1 cellular context compared by ENCODE assay signal in genomic region chr7:143901710-143902587, GRCh38.
TF ChIP-seq lines count a peak whose summit lies in the region.

A gene with protein sequence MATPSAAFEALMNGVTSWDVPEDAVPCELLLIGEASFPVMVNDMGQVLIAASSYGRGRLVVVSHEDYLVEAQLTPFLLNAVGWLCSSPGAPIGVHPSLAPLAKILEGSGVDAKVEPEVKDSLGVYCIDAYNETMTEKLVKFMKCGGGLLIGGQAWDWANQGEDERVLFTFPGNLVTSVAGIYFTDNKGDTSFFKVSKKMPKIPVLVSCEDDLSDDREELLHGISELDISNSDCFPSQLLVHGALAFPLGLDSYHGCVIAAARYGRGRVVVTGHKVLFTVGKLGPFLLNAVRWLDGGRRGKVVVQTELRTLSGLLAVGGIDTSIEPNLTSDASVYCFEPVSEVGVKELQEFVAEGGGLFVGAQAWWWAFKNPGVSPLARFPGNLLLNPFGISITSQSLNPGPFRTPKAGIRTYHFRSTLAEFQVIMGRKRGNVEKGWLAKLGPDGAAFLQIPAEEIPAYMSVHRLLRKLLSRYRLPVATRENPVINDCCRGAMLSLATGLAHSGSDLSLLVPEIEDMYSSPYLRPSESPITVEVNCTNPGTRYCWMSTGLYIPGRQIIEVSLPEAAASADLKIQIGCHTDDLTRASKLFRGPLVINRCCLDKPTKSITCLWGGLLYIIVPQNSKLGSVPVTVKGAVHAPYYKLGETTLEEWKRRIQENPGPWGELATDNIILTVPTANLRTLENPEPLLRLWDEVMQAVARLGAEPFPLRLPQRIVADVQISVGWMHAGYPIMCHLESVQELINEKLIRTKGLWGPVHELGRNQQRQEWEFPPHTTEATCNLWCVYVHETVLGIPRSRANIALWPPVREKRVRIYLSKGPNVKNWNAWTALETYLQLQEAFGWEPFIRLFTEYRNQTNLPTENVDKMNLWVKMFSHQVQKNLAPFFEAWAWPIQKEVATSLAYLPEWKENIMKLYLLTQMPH (minus strand): TSS chr7:143902176. CDS start chr7:143876608, 25,568 bp downstream.

TF ChIP-seq in WTC11, 78 proteins besides CTCF, POLR2A, EP300 and RAD21 (continued from another document and continues in another):
- TF ChIP-seq ZNF532 (CRISPR knock-in tag; IDR thresholded peaks at IDR 0.05; ENCODE audit: borderline replicate concordance) (no peak), ZBTB43 (CRISPR knock-in tag; IDR thresholded peaks at IDR 0.05) (no peak), EMX1 (CRISPR knock-in tag; IDR thresholded peaks at IDR 0.05) (no peak), ZNF138 (CRISPR knock-in tag; conservative IDR thresholded peaks at IDR 0.05) (no peak), ETV6 (CRISPR knock-in tag; IDR thresholded peaks at IDR 0.05) (peak; percentile 74; the same call in 1 of the 2 replicates), NR1H2 (CRISPR knock-in tag; IDR thresholded peaks at IDR 0.05) (no peak), E2F4 (CRISPR knock-in tag; IDR thresholded peaks at IDR 0.05; ENCODE audit: borderline replicate concordance, low read depth) (no peak), NFE2L1 (CRISPR knock-in tag; IDR thresholded peaks at IDR 0.05) (no peak), AFF4 (CRISPR knock-in tag; IDR thresholded peaks at IDR 0.05; ENCODE audit: borderline replicate concordance) (no peak), TCF7 (CRISPR knock-in tag; IDR thresholded peaks at IDR 0.05; ENCODE audit: low read depth) (no peak), ZNF121 (CRISPR knock-in tag; IDR thresholded peaks at IDR 0.05) (no peak), ESRRA (CRISPR knock-in tag; IDR thresholded peaks at IDR 0.05; ENCODE audit: borderline replicate concordance) (no peak), FOXP4 (CRISPR knock-in tag; IDR thresholded peaks at IDR 0.05) (peak; percentile 69; the same call in 1 of the 2 replicates), TEAD4 (CRISPR knock-in tag; IDR thresholded peaks at IDR 0.05) (no peak), ZNF671 (CRISPR knock-in tag; IDR thresholded peaks at IDR 0.05) (no peak), ZNF263 (CRISPR knock-in tag; IDR thresholded peaks at IDR 0.05; ENCODE audit: low read depth) (no peak), TP53 (CRISPR knock-in tag; IDR thresholded peaks at IDR 0.05) (no peak), RORB (CRISPR knock-in tag; IDR thresholded peaks at IDR 0.05) (no peak), E2F1 (CRISPR knock-in tag; IDR thresholded peaks at IDR 0.05) (no peak), PRRX2 (CRISPR knock-in tag; IDR thresholded peaks at IDR 0.05) (no peak), RELA (CRISPR knock-in tag; IDR thresholded peaks at IDR 0.05; ENCODE audit: borderline replicate concordance) (no peak), SOX15 (CRISPR knock-in tag; IDR thresholded peaks at IDR 0.05) (no peak), FOXK1 (CRISPR knock-in tag; IDR thresholded peaks at IDR 0.05) (no peak), ATF2 (CRISPR knock-in tag; IDR thresholded peaks at IDR 0.05; ENCODE audit: borderline replicate concordance, low read depth) (no peak), ZNF219 (CRISPR knock-in tag; IDR thresholded peaks at IDR 0.05; ENCODE audit: borderline replicate concordance) (no peak), GRHL2 (CRISPR knock-in tag; IDR thresholded peaks at IDR 0.05; ENCODE audit: insufficient replicate concordance, severe bottlenecking) (no peak), TEAD1 (CRISPR knock-in tag; IDR thresholded peaks at IDR 0.05) (no peak), SMAD4 (CRISPR knock-in tag; IDR thresholded peaks at IDR 0.05) (0 out of 2 replicates have a peak, but pooled peaks have one; percentile 35)
- TF ChIP-seq, protein P1, sequence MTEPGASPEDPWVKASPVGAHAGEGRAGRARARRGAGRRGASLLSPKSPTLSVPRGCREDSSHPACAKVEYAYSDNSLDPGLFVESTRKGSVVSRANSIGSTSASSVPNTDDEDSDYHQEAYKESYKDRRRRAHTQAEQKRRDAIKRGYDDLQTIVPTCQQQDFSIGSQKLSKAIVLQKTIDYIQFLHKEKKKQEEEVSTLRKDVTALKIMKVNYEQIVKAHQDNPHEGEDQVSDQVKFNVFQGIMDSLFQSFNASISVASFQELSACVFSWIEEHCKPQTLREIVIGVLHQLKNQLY (CRISPR knock-in tag; IDR thresholded peaks at IDR 0.05), result no peak
- TF ChIP-seq, protein P2, sequence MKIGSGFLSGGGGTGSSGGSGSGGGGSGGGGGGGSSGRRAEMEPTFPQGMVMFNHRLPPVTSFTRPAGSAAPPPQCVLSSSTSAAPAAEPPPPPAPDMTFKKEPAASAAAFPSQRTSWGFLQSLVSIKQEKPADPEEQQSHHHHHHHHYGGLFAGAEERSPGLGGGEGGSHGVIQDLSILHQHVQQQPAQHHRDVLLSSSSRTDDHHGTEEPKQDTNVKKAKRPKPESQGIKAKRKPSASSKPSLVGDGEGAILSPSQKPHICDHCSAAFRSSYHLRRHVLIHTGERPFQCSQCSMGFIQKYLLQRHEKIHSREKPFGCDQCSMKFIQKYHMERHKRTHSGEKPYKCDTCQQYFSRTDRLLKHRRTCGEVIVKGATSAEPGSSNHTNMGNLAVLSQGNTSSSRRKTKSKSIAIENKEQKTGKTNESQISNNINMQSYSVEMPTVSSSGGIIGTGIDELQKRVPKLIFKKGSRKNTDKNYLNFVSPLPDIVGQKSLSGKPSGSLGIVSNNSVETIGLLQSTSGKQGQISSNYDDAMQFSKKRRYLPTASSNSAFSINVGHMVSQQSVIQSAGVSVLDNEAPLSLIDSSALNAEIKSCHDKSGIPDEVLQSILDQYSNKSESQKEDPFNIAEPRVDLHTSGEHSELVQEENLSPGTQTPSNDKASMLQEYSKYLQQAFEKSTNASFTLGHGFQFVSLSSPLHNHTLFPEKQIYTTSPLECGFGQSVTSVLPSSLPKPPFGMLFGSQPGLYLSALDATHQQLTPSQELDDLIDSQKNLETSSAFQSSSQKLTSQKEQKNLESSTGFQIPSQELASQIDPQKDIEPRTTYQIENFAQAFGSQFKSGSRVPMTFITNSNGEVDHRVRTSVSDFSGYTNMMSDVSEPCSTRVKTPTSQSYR (CRISPR knock-in tag; IDR thresholded peaks at IDR 0.05), result no peak
- TF ChIP-seq, protein P3, sequence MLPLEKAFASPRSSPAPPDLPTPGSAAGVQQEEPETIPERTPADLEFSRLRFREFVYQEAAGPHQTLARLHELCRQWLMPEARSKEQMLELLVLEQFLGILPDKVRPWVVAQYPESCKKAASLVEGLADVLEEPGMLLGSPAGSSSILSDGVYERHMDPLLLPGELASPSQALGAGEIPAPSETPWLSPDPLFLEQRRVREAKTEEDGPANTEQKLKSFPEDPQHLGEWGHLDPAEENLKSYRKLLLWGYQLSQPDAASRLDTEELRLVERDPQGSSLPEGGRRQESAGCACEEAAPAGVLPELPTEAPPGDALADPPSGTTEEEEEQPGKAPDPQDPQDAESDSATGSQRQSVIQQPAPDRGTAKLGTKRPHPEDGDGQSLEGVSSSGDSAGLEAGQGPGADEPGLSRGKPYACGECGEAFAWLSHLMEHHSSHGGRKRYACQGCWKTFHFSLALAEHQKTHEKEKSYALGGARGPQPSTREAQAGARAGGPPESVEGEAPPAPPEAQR (CRISPR knock-in tag; IDR thresholded peaks at IDR 0.05), result no peak
